29 cellular contexts compared by ENCODE assay signal in the genomic region with DNA sequence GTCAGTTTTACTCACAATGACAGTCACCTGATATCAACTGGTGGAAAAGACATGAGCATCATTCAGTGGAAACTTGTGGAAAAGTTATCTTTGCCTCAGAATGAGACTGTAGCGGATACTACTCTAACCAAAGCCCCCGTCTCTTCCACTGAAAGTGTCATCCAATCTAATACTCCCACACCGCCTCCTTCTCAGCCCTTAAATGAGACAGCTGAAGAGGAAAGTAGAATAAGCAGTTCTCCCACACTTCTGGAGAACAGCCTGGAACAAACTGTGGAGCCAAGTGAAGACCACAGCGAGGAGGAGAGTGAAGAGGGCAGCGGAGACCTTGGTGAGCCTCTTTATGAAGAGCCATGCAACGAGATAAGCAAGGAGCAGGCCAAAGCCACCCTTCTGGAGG. TPM values are rescaled to one million over a fixed set of nuclear protein-coding genes. Genes with fewer than 3 reads are reported as not detected.
DNase-seq lines count a peak whose midpoint lies in the region; ATAC-seq and TF ChIP-seq lines count a peak whose summit lies in the region.
"Had no signal": no experiment of that assay in that cellular context is flagged by ENCODE, and none has a peak within 500 bp of the region (broad histone marks: within the 10 kb centered on the region; RNA-seq: fewer than 3 reads in every experiment).

No MANE protein-coding gene starts in this region.

- H3K79me2 ChIP-seq in osteoblast (ENCODE audit: insufficient read depth, low read length): no peaks in the 10 kb centered on the region

- H3K4me3 Mint-ChIP-seq in activated CD4-positive, alpha-beta memory T cell treated with anti-CD3 and anti-CD28 coated beads for 36 hours: no peak overlapping the region
- no peak overlapping the region for H3K4me3 Mint-ChIP-seq in activated CD4-positive, alpha-beta memory T cell treated with anti-CD3 and anti-CD28 coated beads, Interleukin-2, amount 10 ng/mL, durations not matched to agents 7 days and 5 days
- H3K4me3 Mint-ChIP-seq in CD4-positive, CD25-positive, alpha-beta regulatory T cell: no peak overlapping the region
- H3K4me3 Mint-ChIP-seq: activated naive CD8-positive, alpha-beta T cell; CD14-positive monocyte; immature natural killer cell; stimulated activated memory B cell treated with anti-CD40 and anti-IgM and Interleukin-4, amounts not matched to agents 10 μg/mL and 1 μg/mL and 100 μg/mL, for 72 hours; T-helper 1 cell treated with Interleukin-12 subunit alpha and Interleukin-12 subunit beta and Interleukin-4 antibody, amounts not matched to agents 30 μg/mL and 1 μg/mL, for 36 hours had no signal

- no peak overlapping the region for H2AFZ ChIP-seq in osteoblast (ENCODE audit: low read length)

- ATAC-seq in CD4-positive, CD25-positive, alpha-beta regulatory T cell (ENCODE audit: low read depth in 2 of 2): no peak
- ATAC-seq in GM18867 (IDR thresholded peaks at IDR 0.05; ENCODE audit: unreplicated experiment): no peak
- no peak for ATAC-seq in HG03159 (IDR thresholded peaks at IDR 0.05; ENCODE audit: unreplicated experiment)
- ATAC-seq: K562; Panc1; SK-N-SH treated with all-trans-retinoic acid at 6 μM for 48 hours; stimulated activated memory B cell treated with anti-CD40 and anti-IgM and Interleukin-4, amounts not matched to agents 10 μg/mL and 1 μg/mL and 100 μg/mL, for 72 hours had no signal

- H3K4me2 ChIP-seq in osteoblast (ENCODE audit: insufficient read depth, low read length): no peak overlapping the region

- intact Hi-C loops in activated CD4-positive, alpha-beta memory T cell treated with anti-CD3 and anti-CD28 coated beads for 36 hours (cut with micrococcal nuclease): loop anchor here (2.0 kb wide), 1 partner anchor 241 kb away; no protein-coding TSS in a partner anchor
- intact Hi-C loops in ascending aorta (cut with DNase I): loop anchor here (10.0 kb wide), 1 partner anchor 475 kb away; no protein-coding TSS in a partner anchor

- POLR2A ChIA-PET in activated CD4-positive, alpha-beta memory T cell treated with anti-CD3 and anti-CD28 coated beads for 36 hours (lab: Charles Lee): no interaction called here
- POLR2A ChIA-PET in activated CD4-positive, alpha-beta memory T cell treated with anti-CD3 and anti-CD28 coated beads, Interleukin-2, amount 10 ng/mL, durations not matched to agents 7 days and 5 days (lab: Charles Lee): interaction anchor here (1.8 kb wide), 1 partner anchor 235 kb away, joined by 7 read pairs; no protein-coding TSS in a partner anchor

- H4K20me1 ChIP-seq in osteoblast (ENCODE audit: insufficient read depth, low read length): no peaks in the 10 kb centered on the region

- CTCF ChIA-PET in activated CD4-positive, alpha-beta memory T cell treated with anti-CD3 and anti-CD28 coated beads for 36 hours (lab: Charles Lee): interaction anchor here (0.6 to 4.7 kb wide), 11 partner anchors 10 to 243 kb away, joined by 3 to 86 read pairs (median 8); no protein-coding TSS in a partner anchor
- CTCF ChIA-PET in activated CD4-positive, alpha-beta memory T cell treated with anti-CD3 and anti-CD28 coated beads, Interleukin-2, amount 10 ng/mL, durations not matched to agents 7 days and 5 days (lab: Charles Lee): interaction anchor here (1.3 to 3.9 kb wide), 6 partner anchors 10 to 238 kb away, joined by 3 to 49 read pairs (median 8); no protein-coding TSS in a partner anchor

- no peak overlapping the region for H3K4me3 ChIP-seq in CD4-positive, CD25-positive, alpha-beta regulatory T cell (ENCODE audit: low read depth, low read length)
- H3K4me3 ChIP-seq in ascending aorta (no peak overlapping the region), osteoblast (ENCODE audit: insufficient read depth, low read length) (no peak overlapping the region)
- H3K4me3 ChIP-seq: K562, left ventricle myocardium inferior, suprapubic skin had no signal

- H3K27me3 ChIP-seq in CD4-positive, CD25-positive, alpha-beta regulatory T cell (ENCODE audit: control insufficient read depth, insufficient read depth, low read length): no peaks in the 10 kb centered on the region
- H3K27me3 ChIP-seq in ascending aorta: no peaks in the 10 kb centered on the region
- H3K27me3 ChIP-seq in osteoblast (ENCODE audit: insufficient read depth, low read length): no peaks in the 10 kb centered on the region
- H3K27me3 ChIP-seq: suprapubic skin had no signal

- peak overlapping the region; percentile 69 for H3K27ac Mint-ChIP-seq in activated CD4-positive, alpha-beta memory T cell treated with anti-CD3 and anti-CD28 coated beads for 36 hours
- H3K27ac Mint-ChIP-seq in activated CD4-positive, alpha-beta memory T cell treated with anti-CD3 and anti-CD28 coated beads, Interleukin-2, amount 10 ng/mL, durations not matched to agents 7 days and 5 days: no peak overlapping the region
- H3K27ac Mint-ChIP-seq in CD4-positive, CD25-positive, alpha-beta regulatory T cell: peak overlapping the region in 2 of 3 donors; percentile 70 to 72
- H3K27ac Mint-ChIP-seq: immature natural killer cell; T-helper 1 cell treated with Interleukin-12 subunit alpha and Interleukin-12 subunit beta and Interleukin-4 antibody, amounts not matched to agents 30 μg/mL and 1 μg/mL, for 36 hours had no signal

- DNase-seq in activated CD4-positive, alpha-beta memory T cell treated with anti-CD3 and anti-CD28 coated beads for 36 hours: no peak
- DNase-seq in activated CD4-positive, alpha-beta memory T cell treated with anti-CD3 and anti-CD28 coated beads, Interleukin-2, amount 10 ng/mL, durations not matched to agents 7 days and 5 days: no peak
- DNase-seq in CD4-positive, CD25-positive, alpha-beta regulatory T cell: no peak
- DNase-seq in ascending aorta (ENCODE audit: low spot score in 2 of 2) (no peak), osteoblast (ENCODE audit: insufficient read length, low spot score, missing footprints) (no peak), inferior parietal cortex (ENCODE audit: extremely low spot score) (no peak)
- DNase-seq: activated CD4-positive, CD25-positive, alpha-beta regulatory T cell; DMS79 treated with DMSO at 0.1 percent for 48 hours; erythroblast; GDM1; GOT3; immature natural killer cell; left ventricle myocardium inferior; NCI-H1092; NCI-H1694; NCI-H446 treated with DMSO at 0.1 percent for 48 hours; NCI-H774; nucleus accumbens; Right ventricle myocardium superior had no signal

- no peak for TF ChIP-seq CTCF in ascending aorta (IDR thresholded peaks at IDR 0.05)
- no peak for TF ChIP-seq CTCF in osteoblast (IDR thresholded peaks at IDR 0.05; ENCODE audit: extremely low read depth, low read depth, low read length)

- H3K9me3 Mint-ChIP-seq in activated CD4-positive, alpha-beta memory T cell treated with anti-CD3 and anti-CD28 coated beads for 36 hours: no peaks in the 10 kb centered on the region
- no peaks in the 10 kb centered on the region for H3K9me3 Mint-ChIP-seq in activated CD4-positive, alpha-beta memory T cell treated with anti-CD3 and anti-CD28 coated beads, Interleukin-2, amount 10 ng/mL, durations not matched to agents 7 days and 5 days
- H3K9me3 Mint-ChIP-seq in CD4-positive, CD25-positive, alpha-beta regulatory T cell: no peaks in the 10 kb centered on the region
- H3K9me3 Mint-ChIP-seq: CD14-positive monocyte; immature natural killer cell; stimulated activated memory B cell treated with anti-CD40 and anti-IgM and Interleukin-4, amounts not matched to agents 10 μg/mL and 1 μg/mL and 100 μg/mL, for 72 hours; T-helper 1 cell treated with Interleukin-12 subunit alpha and Interleukin-12 subunit beta and Interleukin-4 antibody, amounts not matched to agents 30 μg/mL and 1 μg/mL, for 36 hours had no signal

- no peaks in the 10 kb centered on the region for H3K9me3 ChIP-seq in CD4-positive, CD25-positive, alpha-beta regulatory T cell (ENCODE audit: control insufficient read depth in 2 of 2, low read length in 2 of 2)
- H3K9me3 ChIP-seq in ascending aorta (no peaks in the 10 kb centered on the region), osteoblast (ENCODE audit: low read depth, low read length) (no peaks in the 10 kb centered on the region)
- H3K9me3 ChIP-seq: left ventricle myocardium inferior, suprapubic skin had no signal

- no peaks in the 10 kb centered on the region for H3K4me1 ChIP-seq in CD4-positive, CD25-positive, alpha-beta regulatory T cell (ENCODE audit: control insufficient read depth, insufficient read depth, low read length, poor library complexity, severe bottlenecking)
- peaks cover 0 to 5% of the 10 kb centered on the region in 2 donors for H3K4me1 ChIP-seq in ascending aorta
- no peaks in the 10 kb centered on the region for H3K4me1 ChIP-seq in osteoblast (ENCODE audit: insufficient read depth, low read length)
- H3K4me1 ChIP-seq: left ventricle myocardium inferior had no signal

- peaks cover 36% of the 10 kb centered on the region for H3K36me3 Mint-ChIP-seq in activated CD4-positive, alpha-beta memory T cell treated with anti-CD3 and anti-CD28 coated beads for 36 hours
- peaks cover 76% of the 10 kb centered on the region for H3K36me3 Mint-ChIP-seq in activated CD4-positive, alpha-beta memory T cell treated with anti-CD3 and anti-CD28 coated beads, Interleukin-2, amount 10 ng/mL, durations not matched to agents 7 days and 5 days (ENCODE audit: low read depth)
- H3K36me3 Mint-ChIP-seq in CD4-positive, CD25-positive, alpha-beta regulatory T cell: peaks cover 62% of the 10 kb centered on the region
- H3K36me3 Mint-ChIP-seq: activated naive CD8-positive, alpha-beta T cell had no signal

- H3K27ac ChIP-seq in CD4-positive, CD25-positive, alpha-beta regulatory T cell (ENCODE audit: insufficient read depth, low read length, poor library complexity, severe bottlenecking): no peak overlapping the region
- H3K27ac ChIP-seq in ascending aorta (peak overlapping the region; percentile 21 to 48), osteoblast (ENCODE audit: low read depth, low read length) (peak overlapping the region; percentile 3)
- H3K27ac ChIP-seq: left ventricle myocardium inferior, suprapubic skin had no signal

- H3K27me3 Mint-ChIP-seq in activated CD4-positive, alpha-beta memory T cell treated with anti-CD3 and anti-CD28 coated beads for 36 hours: no peaks in the 10 kb centered on the region
- no peaks in the 10 kb centered on the region for H3K27me3 Mint-ChIP-seq in activated CD4-positive, alpha-beta memory T cell treated with anti-CD3 and anti-CD28 coated beads, Interleukin-2, amount 10 ng/mL, durations not matched to agents 7 days and 5 days
- no peaks in the 10 kb centered on the region for H3K27me3 Mint-ChIP-seq in CD4-positive, CD25-positive, alpha-beta regulatory T cell
- H3K27me3 Mint-ChIP-seq: activated naive CD8-positive, alpha-beta T cell; stimulated activated memory B cell treated with anti-CD40 and anti-IgM and Interleukin-4, amounts not matched to agents 10 μg/mL and 1 μg/mL and 100 μg/mL, for 72 hours had no signal

- peaks cover 95% of the 10 kb centered on the region for H3K36me3 ChIP-seq in CD4-positive, CD25-positive, alpha-beta regulatory T cell (ENCODE audit: control insufficient read depth, insufficient read depth, low read length)
- H3K36me3 ChIP-seq in ascending aorta (peaks cover 15 to 39% of the 10 kb centered on the region in 2 donors), osteoblast (ENCODE audit: insufficient read depth, low read length) (peaks cover 79% of the 10 kb centered on the region)

- peaks cover 5% of the 10 kb centered on the region for H3K4me1 Mint-ChIP-seq in activated CD4-positive, alpha-beta memory T cell treated with anti-CD3 and anti-CD28 coated beads for 36 hours (ENCODE audit: low read depth)
- H3K4me1 Mint-ChIP-seq in activated CD4-positive, alpha-beta memory T cell treated with anti-CD3 and anti-CD28 coated beads, Interleukin-2, amount 10 ng/mL, durations not matched to agents 7 days and 5 days: peaks cover 23% of the 10 kb centered on the region
- peaks cover 7 to 19% (median 10%) of the 10 kb centered on the region in 4 donors for H3K4me1 Mint-ChIP-seq in CD4-positive, CD25-positive, alpha-beta regulatory T cell
- H3K4me1 Mint-ChIP-seq: CD14-positive monocyte had no signal

RNA-seq across cellular contexts. Expression of a gene that starts 31.2 kb away (rescaled TPM):
- 100 to 1,000 TPM; 102 to 107 TPM for total RNA-seq in activated CD4-positive, alpha-beta memory T cell treated with anti-CD3 and anti-CD28 coated beads for 36 hours
- total RNA-seq in activated CD4-positive, alpha-beta memory T cell treated with anti-CD3 and anti-CD28 coated beads, Interleukin-2, amount 10 ng/mL, durations not matched to agents 7 days and 5 days: 100 to 1,000 TPM; 102 TPM
- 57.2 TPM for total RNA-seq in CD4-positive, CD25-positive, alpha-beta regulatory T cell
- 100 to 1,000 TPM; 186 to 214 (median 193) TPM for polyA plus RNA-seq in CD4-positive, CD25-positive, alpha-beta regulatory T cell
- 35.2 TPM for total RNA-seq in ascending aorta
- total RNA-seq in osteoblast: 215 and 237 TPM in 2 replicates
